Comparison of ENCODE assay signal across 1 cellular context in the genomic region with DNA sequence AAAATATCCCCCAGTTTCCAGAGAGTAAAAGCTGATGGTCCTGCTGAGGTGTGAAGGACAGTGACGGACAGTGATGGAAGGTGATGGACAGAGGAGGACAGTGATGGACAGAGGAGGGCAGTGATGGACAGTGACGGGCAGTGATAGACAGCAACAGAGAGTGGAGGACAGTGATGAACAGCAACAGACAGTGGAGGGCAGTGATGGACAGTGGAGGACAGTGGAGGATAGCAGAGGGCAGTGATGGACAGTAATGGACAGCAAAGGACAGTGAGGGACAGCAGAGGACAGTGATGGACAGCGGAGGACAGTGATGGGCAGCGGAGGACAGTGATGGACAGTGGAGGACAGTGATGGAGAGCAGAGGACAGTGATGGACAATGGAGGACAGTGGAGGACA.
TF ChIP-seq lines count a peak whose summit lies in the region.

No MANE protein-coding gene starts in this region.

TF ChIP-seq in H1, 55 proteins besides CTCF, POLR2A, EP300 and RAD21:
- no peak for TF ChIP-seq BRCA1 (IDR thresholded peaks at IDR 0.05; ENCODE audit: low read depth, low read length)
- no peak for TF ChIP-seq CEBPB (IDR thresholded peaks at IDR 0.05; ENCODE audit: low read depth, low read length)
- TF ChIP-seq, protein P1, sequence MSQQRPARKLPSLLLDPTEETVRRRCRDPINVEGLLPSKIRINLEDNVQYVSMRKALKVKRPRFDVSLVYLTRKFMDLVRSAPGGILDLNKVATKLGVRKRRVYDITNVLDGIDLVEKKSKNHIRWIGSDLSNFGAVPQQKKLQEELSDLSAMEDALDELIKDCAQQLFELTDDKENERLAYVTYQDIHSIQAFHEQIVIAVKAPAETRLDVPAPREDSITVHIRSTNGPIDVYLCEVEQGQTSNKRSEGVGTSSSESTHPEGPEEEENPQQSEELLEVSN (IDR thresholded peaks at IDR 0.05), result no peak
- TF ChIP-seq YY1 (IDR thresholded peaks at IDR 0.05; ENCODE audit: low read depth, low read length), result no peak
- TF ChIP-seq NANOG (IDR thresholded peaks at IDR 0.05; ENCODE audit: insufficient read depth, low read depth, low read length, poor library complexity, severe bottlenecking), result no peak
- no peak for TF ChIP-seq KDM5A (IDR thresholded peaks at IDR 0.05; ENCODE audit: low read length)
